ENCODE assay signal across 8 cellular contexts in genomic region chr21:42593007-42593814, GRCh38.
DNase-seq lines count a peak whose midpoint lies in the region; ATAC-seq and TF ChIP-seq lines count a peak whose summit lies in the region.

No MANE protein-coding gene starts in this region.

- H3K9ac ChIP-seq in rectal smooth muscle tissue (ENCODE audit: low read length): no peak overlapping the region

- H3K27me3 ChIP-seq in left ventricle myocardium inferior (ENCODE audit: low read depth): peaks cover 55% of the 10 kb centered on the region
- peaks cover 4% of the 10 kb centered on the region for H3K27me3 ChIP-seq in rectal smooth muscle tissue (ENCODE audit: control insufficient read depth, insufficient read depth, low read length)

- TF ChIP-seq CTCF in left ventricle myocardium inferior (IDR thresholded peaks at IDR 0.05; ENCODE audit: borderline replicate concordance): peak; percentile 87

- peaks cover 11% of the 10 kb centered on the region for H3K9me3 ChIP-seq in left ventricle myocardium inferior (replicated peaks)

- H3K4me1 ChIP-seq in left ventricle myocardium inferior (peaks cover 8% of the 10 kb centered on the region), rectal smooth muscle tissue (ENCODE audit: control insufficient read depth, insufficient read depth, low read length) (no peaks in the 10 kb centered on the region)

- ATAC-seq in SK-N-SH treated with all-trans-retinoic acid at 6 μM for 48 hours (peak; percentile 37; the same call in 1 of the 3 replicates), HG03457 (IDR thresholded peaks at IDR 0.05; ENCODE audit: unreplicated experiment) (no peak), GM19463 (IDR thresholded peaks at IDR 0.05; ENCODE audit: unreplicated experiment) (no peak)
- ATAC-seq in activated naive CD8-positive, alpha-beta T cell treated with anti-CD3 and anti-CD28 coated beads, Interleukin-2, amount 10 ng/mL, durations not matched to agents 7 days and 5 days (ENCODE audit: low read depth): peak; percentile 87

- H3K4me3 Mint-ChIP-seq in activated naive CD8-positive, alpha-beta T cell treated with anti-CD3 and anti-CD28 coated beads, Interleukin-2, amount 10 ng/mL, durations not matched to agents 7 days and 5 days: no peak overlapping the region

- H3K36me3 Mint-ChIP-seq in activated naive CD8-positive, alpha-beta T cell treated with anti-CD3 and anti-CD28 coated beads, Interleukin-2, amount 10 ng/mL, durations not matched to agents 7 days and 5 days: no peaks in the 10 kb centered on the region

- no peak overlapping the region for H3K27ac Mint-ChIP-seq in activated naive CD8-positive, alpha-beta T cell treated with anti-CD3 and anti-CD28 coated beads, Interleukin-2, amount 10 ng/mL, durations not matched to agents 7 days and 5 days

- POLR2A ChIA-PET in activated naive CD8-positive, alpha-beta T cell treated with anti-CD3 and anti-CD28 coated beads, Interleukin-2, amount 10 ng/mL, durations not matched to agents 7 days and 5 days (lab: Charles Lee): interaction anchor here (0.5 to 1.7 kb wide), 3 partner anchors 191 to 239 kb away, joined by 3 to 6 read pairs (median 4); no protein-coding TSS in a partner anchor

- intact Hi-C loops in left ventricle myocardium inferior (cut with micrococcal nuclease): loop anchor here (10.0 kb wide), 1 partner anchor 222 kb away; no protein-coding TSS in a partner anchor

- no peaks in the 10 kb centered on the region for H3K9me3 Mint-ChIP-seq in activated naive CD8-positive, alpha-beta T cell treated with anti-CD3 and anti-CD28 coated beads, Interleukin-2, amount 10 ng/mL, durations not matched to agents 7 days and 5 days

- H3K4me3 ChIP-seq in left ventricle myocardium inferior: peak overlapping the region; percentile 24
- H3K4me3 ChIP-seq in rectal smooth muscle tissue (ENCODE audit: low read length): peak overlapping the region; percentile 30

- no peak overlapping the region for H3K27ac ChIP-seq in left ventricle myocardium inferior (replicated peaks)
- H3K27ac ChIP-seq in rectal smooth muscle tissue (ENCODE audit: low read depth, low read length): no peak overlapping the region

- peaks cover 15% of the 10 kb centered on the region for H3K27me3 Mint-ChIP-seq in activated naive CD8-positive, alpha-beta T cell treated with anti-CD3 and anti-CD28 coated beads, Interleukin-2, amount 10 ng/mL, durations not matched to agents 7 days and 5 days

- H3K36me3 ChIP-seq in left ventricle myocardium inferior (no peaks in the 10 kb centered on the region), rectal smooth muscle tissue (ENCODE audit: control insufficient read depth, insufficient read depth, low read length) (no peaks in the 10 kb centered on the region)

- peaks cover 18% of the 10 kb centered on the region for H3K4me1 Mint-ChIP-seq in activated naive CD8-positive, alpha-beta T cell treated with anti-CD3 and anti-CD28 coated beads, Interleukin-2, amount 10 ng/mL, durations not matched to agents 7 days and 5 days

- DNase-seq in DMS53 treated with DMSO at 0.1 percent for 48 hours (lab: John Stamatoyannopoulos, UW; ENCODE audit: unreplicated experiment) (peak; percentile 17), M059J (ENCODE audit: low read depth) (peak; percentile 48), left ventricle myocardium inferior (peak; percentile 58)
- DNase-seq in activated naive CD8-positive, alpha-beta T cell treated with anti-CD3 and anti-CD28 coated beads, Interleukin-2, amount 10 ng/mL, durations not matched to agents 7 days and 5 days: peak; percentile 84

TF ChIP-seq in SK-N-SH treated with all-trans-retinoic acid at 6 μM for 48 hours, 23 proteins besides CTCF, POLR2A, EP300 and RAD21:
- no peak for TF ChIP-seq CSDC2 (CRISPR knock-in tag; IDR thresholded peaks at IDR 0.05)
- TF ChIP-seq RARB (CRISPR knock-in tag; IDR thresholded peaks at IDR 0.05): no peak
- no peak for TF ChIP-seq PPARA (CRISPR knock-in tag; IDR thresholded peaks at IDR 0.05; ENCODE audit: borderline replicate concordance)
- TF ChIP-seq, protein P1, sequence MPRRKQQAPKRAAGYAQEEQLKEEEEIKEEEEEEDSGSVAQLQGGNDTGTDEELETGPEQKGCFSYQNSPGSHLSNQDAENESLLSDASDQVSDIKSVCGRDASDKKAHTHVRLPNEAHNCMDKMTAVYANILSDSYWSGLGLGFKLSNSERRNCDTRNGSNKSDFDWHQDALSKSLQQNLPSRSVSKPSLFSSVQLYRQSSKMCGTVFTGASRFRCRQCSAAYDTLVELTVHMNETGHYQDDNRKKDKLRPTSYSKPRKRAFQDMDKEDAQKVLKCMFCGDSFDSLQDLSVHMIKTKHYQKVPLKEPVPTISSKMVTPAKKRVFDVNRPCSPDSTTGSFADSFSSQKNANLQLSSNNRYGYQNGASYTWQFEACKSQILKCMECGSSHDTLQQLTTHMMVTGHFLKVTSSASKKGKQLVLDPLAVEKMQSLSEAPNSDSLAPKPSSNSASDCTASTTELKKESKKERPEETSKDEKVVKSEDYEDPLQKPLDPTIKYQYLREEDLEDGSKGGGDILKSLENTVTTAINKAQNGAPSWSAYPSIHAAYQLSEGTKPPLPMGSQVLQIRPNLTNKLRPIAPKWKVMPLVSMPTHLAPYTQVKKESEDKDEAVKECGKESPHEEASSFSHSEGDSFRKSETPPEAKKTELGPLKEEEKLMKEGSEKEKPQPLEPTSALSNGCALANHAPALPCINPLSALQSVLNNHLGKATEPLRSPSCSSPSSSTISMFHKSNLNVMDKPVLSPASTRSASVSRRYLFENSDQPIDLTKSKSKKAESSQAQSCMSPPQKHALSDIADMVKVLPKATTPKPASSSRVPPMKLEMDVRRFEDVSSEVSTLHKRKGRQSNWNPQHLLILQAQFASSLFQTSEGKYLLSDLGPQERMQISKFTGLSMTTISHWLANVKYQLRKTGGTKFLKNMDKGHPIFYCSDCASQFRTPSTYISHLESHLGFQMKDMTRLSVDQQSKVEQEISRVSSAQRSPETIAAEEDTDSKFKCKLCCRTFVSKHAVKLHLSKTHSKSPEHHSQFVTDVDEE (CRISPR knock-in tag; IDR thresholded peaks at IDR 0.05): no peak
- no peak for TF ChIP-seq GLIS3 (CRISPR knock-in tag; IDR thresholded peaks at IDR 0.05)
- no peak for TF ChIP-seq BACH2 (CRISPR knock-in tag; IDR thresholded peaks at IDR 0.05; ENCODE audit: borderline replicate concordance)
- no peak for TF ChIP-seq TCF4 (CRISPR knock-in tag; IDR thresholded peaks at IDR 0.05; ENCODE audit: borderline replicate concordance)
- TF ChIP-seq OSR1 (CRISPR knock-in tag; IDR thresholded peaks at IDR 0.05): no peak
- no peak for TF ChIP-seq ZNF565 (CRISPR knock-in tag; conservative IDR thresholded peaks at IDR 0.05; ENCODE audit: low read depth)
- TF ChIP-seq ZFP3 (CRISPR knock-in tag; IDR thresholded peaks at IDR 0.05): no peak
- TF ChIP-seq ZNF70 (CRISPR knock-in tag; IDR thresholded peaks at IDR 0.05): no peak
- no peak for TF ChIP-seq SNAI2 (CRISPR knock-in tag; IDR thresholded peaks at IDR 0.05)
- no peak for TF ChIP-seq ARNTL (CRISPR knock-in tag; IDR thresholded peaks at IDR 0.05; ENCODE audit: borderline replicate concordance, low read depth)
- TF ChIP-seq, protein P2, sequence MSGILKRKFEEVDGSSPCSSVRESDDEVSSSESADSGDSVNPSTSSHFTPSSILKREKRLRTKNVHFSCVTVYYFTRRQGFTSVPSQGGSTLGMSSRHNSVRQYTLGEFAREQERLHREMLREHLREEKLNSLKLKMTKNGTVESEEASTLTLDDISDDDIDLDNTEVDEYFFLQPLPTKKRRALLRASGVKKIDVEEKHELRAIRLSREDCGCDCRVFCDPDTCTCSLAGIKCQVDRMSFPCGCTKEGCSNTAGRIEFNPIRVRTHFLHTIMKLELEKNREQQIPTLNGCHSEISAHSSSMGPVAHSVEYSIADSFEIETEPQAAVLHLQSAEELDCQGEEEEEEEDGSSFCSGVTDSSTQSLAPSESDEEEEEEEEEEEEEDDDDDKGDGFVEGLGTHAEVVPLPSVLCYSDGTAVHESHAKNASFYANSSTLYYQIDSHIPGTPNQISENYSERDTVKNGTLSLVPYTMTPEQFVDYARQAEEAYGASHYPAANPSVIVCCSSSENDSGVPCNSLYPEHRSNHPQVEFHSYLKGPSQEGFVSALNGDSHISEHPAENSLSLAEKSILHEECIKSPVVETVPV (CRISPR knock-in tag; IDR thresholded peaks at IDR 0.05): no peak

Comparison
In these comparisons a context has a peak if more than half of its experiments do, and no peak if none do; other contexts are left out.
1. DNase-seq: peak in every context shown above with its lines; median percentile 84 in activated naive CD8-positive, alpha-beta T cell treated with anti-CD3 and anti-CD28 coated beads, Interleukin-2, amount 10 ng/mL, durations not matched to agents 7 days and 5 days; 58 in left ventricle myocardium inferior; 48 in M059J; 17 in DMS53 treated with DMSO at 0.1 percent for 48 hours.
2. ATAC-seq: peak in SK-N-SH treated with all-trans-retinoic acid at 6 μM for 48 hours (single experiment) and activated naive CD8-positive, alpha-beta T cell treated with anti-CD3 and anti-CD28 coated beads, Interleukin-2, amount 10 ng/mL, durations not matched to agents 7 days and 5 days (single experiment); none in HG03457 (single experiment) and GM19463 (single experiment).